Comparison of ENCODE assay signal across 1 cellular context in genomic region chr9:125908138-125908537, GRCh38.
TF ChIP-seq lines count a peak whose summit lies in the region.

No MANE protein-coding gene starts in this region.

TF ChIP-seq in WTC11, 78 proteins besides CTCF, POLR2A, EP300 and RAD21 (continued from another document):
- TF ChIP-seq ZNF281 (CRISPR knock-in tag; IDR thresholded peaks at IDR 0.05) (no peak), FOXP4 (CRISPR knock-in tag; IDR thresholded peaks at IDR 0.05) (no peak), ZNF263 (CRISPR knock-in tag; IDR thresholded peaks at IDR 0.05; ENCODE audit: low read depth) (no peak)
- TF ChIP-seq, protein P1, sequence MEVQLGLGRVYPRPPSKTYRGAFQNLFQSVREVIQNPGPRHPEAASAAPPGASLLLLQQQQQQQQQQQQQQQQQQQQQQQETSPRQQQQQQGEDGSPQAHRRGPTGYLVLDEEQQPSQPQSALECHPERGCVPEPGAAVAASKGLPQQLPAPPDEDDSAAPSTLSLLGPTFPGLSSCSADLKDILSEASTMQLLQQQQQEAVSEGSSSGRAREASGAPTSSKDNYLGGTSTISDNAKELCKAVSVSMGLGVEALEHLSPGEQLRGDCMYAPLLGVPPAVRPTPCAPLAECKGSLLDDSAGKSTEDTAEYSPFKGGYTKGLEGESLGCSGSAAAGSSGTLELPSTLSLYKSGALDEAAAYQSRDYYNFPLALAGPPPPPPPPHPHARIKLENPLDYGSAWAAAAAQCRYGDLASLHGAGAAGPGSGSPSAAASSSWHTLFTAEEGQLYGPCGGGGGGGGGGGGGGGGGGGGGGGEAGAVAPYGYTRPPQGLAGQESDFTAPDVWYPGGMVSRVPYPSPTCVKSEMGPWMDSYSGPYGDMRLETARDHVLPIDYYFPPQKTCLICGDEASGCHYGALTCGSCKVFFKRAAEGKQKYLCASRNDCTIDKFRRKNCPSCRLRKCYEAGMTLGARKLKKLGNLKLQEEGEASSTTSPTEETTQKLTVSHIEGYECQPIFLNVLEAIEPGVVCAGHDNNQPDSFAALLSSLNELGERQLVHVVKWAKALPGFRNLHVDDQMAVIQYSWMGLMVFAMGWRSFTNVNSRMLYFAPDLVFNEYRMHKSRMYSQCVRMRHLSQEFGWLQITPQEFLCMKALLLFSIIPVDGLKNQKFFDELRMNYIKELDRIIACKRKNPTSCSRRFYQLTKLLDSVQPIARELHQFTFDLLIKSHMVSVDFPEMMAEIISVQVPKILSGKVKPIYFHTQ (CRISPR knock-in tag; IDR thresholded peaks at IDR 0.05), result no peak
- TF ChIP-seq, protein P2, sequence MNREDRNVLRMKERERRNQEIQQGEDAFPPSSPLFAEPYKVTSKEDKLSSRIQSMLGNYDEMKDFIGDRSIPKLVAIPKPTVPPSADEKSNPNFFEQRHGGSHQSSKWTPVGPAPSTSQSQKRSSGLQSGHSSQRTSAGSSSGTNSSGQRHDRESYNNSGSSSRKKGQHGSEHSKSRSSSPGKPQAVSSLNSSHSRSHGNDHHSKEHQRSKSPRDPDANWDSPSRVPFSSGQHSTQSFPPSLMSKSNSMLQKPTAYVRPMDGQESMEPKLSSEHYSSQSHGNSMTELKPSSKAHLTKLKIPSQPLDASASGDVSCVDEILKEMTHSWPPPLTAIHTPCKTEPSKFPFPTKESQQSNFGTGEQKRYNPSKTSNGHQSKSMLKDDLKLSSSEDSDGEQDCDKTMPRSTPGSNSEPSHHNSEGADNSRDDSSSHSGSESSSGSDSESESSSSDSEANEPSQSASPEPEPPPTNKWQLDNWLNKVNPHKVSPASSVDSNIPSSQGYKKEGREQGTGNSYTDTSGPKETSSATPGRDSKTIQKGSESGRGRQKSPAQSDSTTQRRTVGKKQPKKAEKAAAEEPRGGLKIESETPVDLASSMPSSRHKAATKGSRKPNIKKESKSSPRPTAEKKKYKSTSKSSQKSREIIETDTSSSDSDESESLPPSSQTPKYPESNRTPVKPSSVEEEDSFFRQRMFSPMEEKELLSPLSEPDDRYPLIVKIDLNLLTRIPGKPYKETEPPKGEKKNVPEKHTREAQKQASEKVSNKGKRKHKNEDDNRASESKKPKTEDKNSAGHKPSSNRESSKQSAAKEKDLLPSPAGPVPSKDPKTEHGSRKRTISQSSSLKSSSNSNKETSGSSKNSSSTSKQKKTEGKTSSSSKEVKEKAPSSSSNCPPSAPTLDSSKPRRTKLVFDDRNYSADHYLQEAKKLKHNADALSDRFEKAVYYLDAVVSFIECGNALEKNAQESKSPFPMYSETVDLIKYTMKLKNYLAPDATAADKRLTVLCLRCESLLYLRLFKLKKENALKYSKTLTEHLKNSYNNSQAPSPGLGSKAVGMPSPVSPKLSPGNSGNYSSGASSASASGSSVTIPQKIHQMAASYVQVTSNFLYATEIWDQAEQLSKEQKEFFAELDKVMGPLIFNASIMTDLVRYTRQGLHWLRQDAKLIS (CRISPR knock-in tag; IDR thresholded peaks at IDR 0.05; ENCODE audit: borderline replicate concordance), result no peak
- TF ChIP-seq, protein P3, sequence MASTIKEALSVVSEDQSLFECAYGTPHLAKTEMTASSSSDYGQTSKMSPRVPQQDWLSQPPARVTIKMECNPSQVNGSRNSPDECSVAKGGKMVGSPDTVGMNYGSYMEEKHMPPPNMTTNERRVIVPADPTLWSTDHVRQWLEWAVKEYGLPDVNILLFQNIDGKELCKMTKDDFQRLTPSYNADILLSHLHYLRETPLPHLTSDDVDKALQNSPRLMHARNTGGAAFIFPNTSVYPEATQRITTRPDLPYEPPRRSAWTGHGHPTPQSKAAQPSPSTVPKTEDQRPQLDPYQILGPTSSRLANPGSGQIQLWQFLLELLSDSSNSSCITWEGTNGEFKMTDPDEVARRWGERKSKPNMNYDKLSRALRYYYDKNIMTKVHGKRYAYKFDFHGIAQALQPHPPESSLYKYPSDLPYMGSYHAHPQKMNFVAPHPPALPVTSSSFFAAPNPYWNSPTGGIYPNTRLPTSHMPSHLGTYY (CRISPR knock-in tag; IDR thresholded peaks at IDR 0.05), result no peak
- TF ChIP-seq, protein P4, sequence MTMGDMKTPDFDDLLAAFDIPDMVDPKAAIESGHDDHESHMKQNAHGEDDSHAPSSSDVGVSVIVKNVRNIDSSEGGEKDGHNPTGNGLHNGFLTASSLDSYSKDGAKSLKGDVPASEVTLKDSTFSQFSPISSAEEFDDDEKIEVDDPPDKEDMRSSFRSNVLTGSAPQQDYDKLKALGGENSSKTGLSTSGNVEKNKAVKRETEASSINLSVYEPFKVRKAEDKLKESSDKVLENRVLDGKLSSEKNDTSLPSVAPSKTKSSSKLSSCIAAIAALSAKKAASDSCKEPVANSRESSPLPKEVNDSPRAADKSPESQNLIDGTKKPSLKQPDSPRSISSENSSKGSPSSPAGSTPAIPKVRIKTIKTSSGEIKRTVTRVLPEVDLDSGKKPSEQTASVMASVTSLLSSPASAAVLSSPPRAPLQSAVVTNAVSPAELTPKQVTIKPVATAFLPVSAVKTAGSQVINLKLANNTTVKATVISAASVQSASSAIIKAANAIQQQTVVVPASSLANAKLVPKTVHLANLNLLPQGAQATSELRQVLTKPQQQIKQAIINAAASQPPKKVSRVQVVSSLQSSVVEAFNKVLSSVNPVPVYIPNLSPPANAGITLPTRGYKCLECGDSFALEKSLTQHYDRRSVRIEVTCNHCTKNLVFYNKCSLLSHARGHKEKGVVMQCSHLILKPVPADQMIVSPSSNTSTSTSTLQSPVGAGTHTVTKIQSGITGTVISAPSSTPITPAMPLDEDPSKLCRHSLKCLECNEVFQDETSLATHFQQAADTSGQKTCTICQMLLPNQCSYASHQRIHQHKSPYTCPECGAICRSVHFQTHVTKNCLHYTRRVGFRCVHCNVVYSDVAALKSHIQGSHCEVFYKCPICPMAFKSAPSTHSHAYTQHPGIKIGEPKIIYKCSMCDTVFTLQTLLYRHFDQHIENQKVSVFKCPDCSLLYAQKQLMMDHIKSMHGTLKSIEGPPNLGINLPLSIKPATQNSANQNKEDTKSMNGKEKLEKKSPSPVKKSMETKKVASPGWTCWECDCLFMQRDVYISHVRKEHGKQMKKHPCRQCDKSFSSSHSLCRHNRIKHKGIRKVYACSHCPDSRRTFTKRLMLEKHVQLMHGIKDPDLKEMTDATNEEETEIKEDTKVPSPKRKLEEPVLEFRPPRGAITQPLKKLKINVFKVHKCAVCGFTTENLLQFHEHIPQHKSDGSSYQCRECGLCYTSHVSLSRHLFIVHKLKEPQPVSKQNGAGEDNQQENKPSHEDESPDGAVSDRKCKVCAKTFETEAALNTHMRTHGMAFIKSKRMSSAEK (CRISPR knock-in tag; IDR thresholded peaks at IDR 0.05; ENCODE audit: borderline replicate concordance), result no peak
- TF ChIP-seq, protein P5, sequence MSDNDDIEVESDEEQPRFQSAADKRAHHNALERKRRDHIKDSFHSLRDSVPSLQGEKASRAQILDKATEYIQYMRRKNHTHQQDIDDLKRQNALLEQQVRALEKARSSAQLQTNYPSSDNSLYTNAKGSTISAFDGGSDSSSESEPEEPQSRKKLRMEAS (CRISPR knock-in tag; IDR thresholded peaks at IDR 0.05), result no peak
